27 cellular contexts compared by ENCODE assay signal in the genomic region with DNA sequence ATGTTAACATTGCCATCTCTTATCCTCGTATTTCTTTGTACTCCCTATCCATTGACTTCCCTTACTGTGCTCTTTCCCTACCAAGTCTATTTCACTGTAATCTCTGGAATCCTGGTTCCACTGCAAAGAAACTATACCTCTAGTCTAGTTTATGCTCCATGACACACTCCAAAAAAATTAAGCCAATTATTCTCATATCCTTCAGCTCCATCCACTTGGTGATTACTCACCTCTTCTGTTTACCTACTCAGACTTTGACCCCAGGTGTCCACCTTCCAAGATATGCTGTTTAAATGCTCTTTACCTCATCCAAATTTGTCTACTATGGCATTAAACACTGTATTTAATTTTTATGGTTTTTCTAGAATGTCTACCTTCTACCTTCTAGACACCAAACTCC.
DNase-seq lines count a peak whose midpoint lies in the region; ATAC-seq and TF ChIP-seq lines count a peak whose summit lies in the region.
"Had no signal": no experiment of that assay in that cellular context is flagged by ENCODE, and none has a peak within 500 bp of the region (broad histone marks: within the 10 kb centered on the region; RNA-seq: fewer than 3 reads in every experiment).

No MANE protein-coding gene starts in this region.

- POLR2A ChIA-PET in CD4-positive, alpha-beta memory T cell (lab: Charles Lee; ENCODE audit: partially characterized antibody), result no interaction called here

- CTCF ChIA-PET in CD4-positive, alpha-beta memory T cell (lab: Charles Lee; ENCODE audit: partially characterized antibody), result no interaction called here

- peaks cover 24% of the 10 kb centered on the region for H3K4me1 ChIP-seq in CD4-positive, alpha-beta memory T cell (ENCODE audit: insufficient read depth, low read length)
- H3K4me1 ChIP-seq in mucosa of descending colon (ENCODE audit: low read depth) (no peaks in the 10 kb centered on the region), transverse colon (peaks cover 0 to 13% (median 11%) of the 10 kb centered on the region in 4 donors)
- H3K4me1 ChIP-seq: parathyroid adenoma, right lobe of liver had no signal

- no peaks in the 10 kb centered on the region for H3K9me3 ChIP-seq in CD4-positive, alpha-beta memory T cell (ENCODE audit: control insufficient read depth in 1 of 2, low read length in 2 of 2)
- H3K9me3 ChIP-seq in mucosa of descending colon (no peaks in the 10 kb centered on the region), transverse colon (no peaks in the 10 kb centered on the region)
- H3K9me3 ChIP-seq: esophagus muscularis mucosa, gastrocnemius medialis, MG63, right lobe of liver had no signal

- in situ Hi-C loops in transverse colon (cut with MboI; ENCODE audit: low pct_ligation_motif_present in 1 of 4, low pct_unique_long_range_greater_than_20kb in 1 of 4, low sequenced_read_pairs in 3 of 4), result no loop called here

- H3K36me3 ChIP-seq in CD4-positive, alpha-beta memory T cell (ENCODE audit: insufficient read depth, low read length), result peaks cover 7% of the 10 kb centered on the region
- H3K36me3 ChIP-seq in mucosa of descending colon (ENCODE audit: low read depth) (no peaks in the 10 kb centered on the region), transverse colon (peaks cover 0 to 20% (median 4%) of the 10 kb centered on the region in 4 donors)
- H3K36me3 ChIP-seq: MG63 had no signal

- TF ChIP-seq CTCF in mucosa of descending colon (IDR thresholded peaks at IDR 0.05), result no peak
- no peak for TF ChIP-seq CTCF in transverse colon (IDR thresholded peaks at IDR 0.05)

- no peak for DNase-seq in CD4-positive, alpha-beta memory T cell
- DNase-seq in HPDE6-E6E7 (ENCODE audit: extremely low spot score), result peak; percentile 27
- no peak for DNase-seq in mucosa of descending colon
- DNase-seq in central memory CD4-positive, alpha-beta T cell, result no peak
- no peak for DNase-seq in middle frontal gyrus (ENCODE audit: extremely low spot score, low spot score)
- no peak for DNase-seq in transverse colon
- DNase-seq: activated CD8-positive, alpha-beta memory T cell treated with anti-CD3 and anti-CD28 coated beads, Interleukin-2, amount 50 U/mL, for 4 hours; activated effector memory CD4-positive, alpha-beta T cell treated with Interleukin-2 at 50 U/mL for 16 hours; activated naive CD8-positive, alpha-beta T cell treated with anti-CD3 and anti-CD28 coated beads, Interleukin-2, amount 50 U/mL, for 24 hours; DMS79; effector memory CD4-positive, alpha-beta T cell; gastrocnemius medialis; GM23248; hypothalamus; islet precursor cell; MG63; NCI-H1417; NCI-H526; right lobe of liver; T1000 had no signal

- no peak overlapping the region for H3K4me3 Mint-ChIP-seq in CD4-positive, alpha-beta memory T cell
- no peak overlapping the region for H3K4me3 Mint-ChIP-seq in activated T-helper 17 cell treated with anti-CD3 and anti-CD28 coated beads, Interleukin-2, amount 50 U/mL, for 72 hours
- H3K4me3 Mint-ChIP-seq: activated naive CD8-positive, alpha-beta T cell treated with anti-CD3 and anti-CD28 coated beads, Interleukin-2, amount 50 U/mL, for 24 hours; CD14-positive monocyte; nephron; WTC11 had no signal

- no peak overlapping the region for H3K4me3 ChIP-seq in CD4-positive, alpha-beta memory T cell (ENCODE audit: low read length in 2 of 2)
- H3K4me3 ChIP-seq in mucosa of descending colon (no peak overlapping the region), transverse colon (no peak overlapping the region)
- H3K4me3 ChIP-seq: esophagus muscularis mucosa, gastrocnemius medialis, GM23248, MG63, right lobe of liver had no signal

- H3K27ac ChIP-seq in CD4-positive, alpha-beta memory T cell (ENCODE audit: low read depth, low read length), result no peak overlapping the region
- H3K27ac ChIP-seq in transverse colon, result no peak overlapping the region
- H3K27ac ChIP-seq: esophagus muscularis mucosa, gastrocnemius medialis, GM23248, parathyroid adenoma, right lobe of liver had no signal

- no peak for TF ChIP-seq POLR2A in transverse colon (IDR thresholded peaks at IDR 0.05)

- peaks cover 34 to 36% of the 10 kb centered on the region in 2 donors for H3K36me3 Mint-ChIP-seq in CD4-positive, alpha-beta memory T cell
- H3K36me3 Mint-ChIP-seq in activated T-helper 17 cell treated with anti-CD3 and anti-CD28 coated beads, Interleukin-2, amount 50 U/mL, for 72 hours (ENCODE audit: low read depth), result peaks cover 37% of the 10 kb centered on the region

- H3K27me3 Mint-ChIP-seq in CD4-positive, alpha-beta memory T cell, result no peaks in the 10 kb centered on the region
- H3K27me3 Mint-ChIP-seq in activated T-helper 17 cell treated with anti-CD3 and anti-CD28 coated beads, Interleukin-2, amount 50 U/mL, for 72 hours, result no peaks in the 10 kb centered on the region
- H3K27me3 Mint-ChIP-seq: activated naive CD8-positive, alpha-beta T cell treated with anti-CD3 and anti-CD28 coated beads, Interleukin-2, amount 50 U/mL, for 24 hours had no signal

- intact Hi-C loops in CD4-positive, alpha-beta memory T cell (cut with micrococcal nuclease), result no loop called here
- intact Hi-C loops in mucosa of descending colon (cut with DNase I, micrococcal nuclease) (no loop called here), transverse colon (cut with DNase I; ENCODE audit: low total_unique reads) (no loop called here)

- H3K9me3 Mint-ChIP-seq in CD4-positive, alpha-beta memory T cell, result peaks cover 0 to 3% (median 0%) of the 10 kb centered on the region in 8 donors
- no peaks in the 10 kb centered on the region for H3K9me3 Mint-ChIP-seq in activated T-helper 17 cell treated with anti-CD3 and anti-CD28 coated beads, Interleukin-2, amount 50 U/mL, for 72 hours
- H3K9me3 Mint-ChIP-seq: activated naive CD8-positive, alpha-beta T cell treated with anti-CD3 and anti-CD28 coated beads, Interleukin-2, amount 50 U/mL, for 24 hours; CD14-positive monocyte; nephron; WTC11 had no signal

- 86 to 90% methylated on average over 1 of the region's 1 CpG for WGBS in transverse colon (ENCODE audit: low coverage in 1 of 2), 2 donors

- H3K27ac Mint-ChIP-seq in CD4-positive, alpha-beta memory T cell, result peak overlapping the region in 4 of 7 donors; percentile 4 to 77 (median 12)
- H3K27ac Mint-ChIP-seq in activated T-helper 17 cell treated with anti-CD3 and anti-CD28 coated beads, Interleukin-2, amount 50 U/mL, for 72 hours, result peak overlapping the region; percentile 28
- H3K27ac Mint-ChIP-seq: activated naive CD8-positive, alpha-beta T cell treated with anti-CD3 and anti-CD28 coated beads, Interleukin-2, amount 50 U/mL, for 24 hours; nephron; WTC11 had no signal

- TF ChIP-seq EP300 in transverse colon (IDR thresholded peaks at IDR 0.05; ENCODE audit: low read depth), result no peak

- no peaks in the 10 kb centered on the region for H3K27me3 ChIP-seq in CD4-positive, alpha-beta memory T cell (ENCODE audit: insufficient read depth, low read length)
- H3K27me3 ChIP-seq in transverse colon, result no peaks in the 10 kb centered on the region
- H3K27me3 ChIP-seq: esophagus muscularis mucosa, gastrocnemius medialis, MG63, right lobe of liver had no signal

- no peak for ATAC-seq in activated T-helper 17 cell treated with anti-CD3 and anti-CD28 coated beads, Interleukin-2, amount 50 U/mL, for 72 hours (replicated peaks)
- peak; percentile 84 for ATAC-seq in mucosa of descending colon
- ATAC-seq: activated naive CD8-positive, alpha-beta T cell treated with anti-CD3 and anti-CD28 coated beads, Interleukin-2, amount 50 U/mL, for 24 hours; gastrocnemius medialis; SK-N-SH treated with all-trans-retinoic acid at 6 μM for 48 hours; WTC11 had no signal

- peaks cover 20 to 35% (median 28%) of the 10 kb centered on the region in 4 donors for H3K4me1 Mint-ChIP-seq in CD4-positive, alpha-beta memory T cell
- H3K4me1 Mint-ChIP-seq in activated T-helper 17 cell treated with anti-CD3 and anti-CD28 coated beads, Interleukin-2, amount 50 U/mL, for 72 hours, result peaks cover 16% of the 10 kb centered on the region
- H3K4me1 Mint-ChIP-seq: nephron, WTC11 had no signal
